7 cellular contexts compared by ENCODE assay signal in the genomic region with DNA sequence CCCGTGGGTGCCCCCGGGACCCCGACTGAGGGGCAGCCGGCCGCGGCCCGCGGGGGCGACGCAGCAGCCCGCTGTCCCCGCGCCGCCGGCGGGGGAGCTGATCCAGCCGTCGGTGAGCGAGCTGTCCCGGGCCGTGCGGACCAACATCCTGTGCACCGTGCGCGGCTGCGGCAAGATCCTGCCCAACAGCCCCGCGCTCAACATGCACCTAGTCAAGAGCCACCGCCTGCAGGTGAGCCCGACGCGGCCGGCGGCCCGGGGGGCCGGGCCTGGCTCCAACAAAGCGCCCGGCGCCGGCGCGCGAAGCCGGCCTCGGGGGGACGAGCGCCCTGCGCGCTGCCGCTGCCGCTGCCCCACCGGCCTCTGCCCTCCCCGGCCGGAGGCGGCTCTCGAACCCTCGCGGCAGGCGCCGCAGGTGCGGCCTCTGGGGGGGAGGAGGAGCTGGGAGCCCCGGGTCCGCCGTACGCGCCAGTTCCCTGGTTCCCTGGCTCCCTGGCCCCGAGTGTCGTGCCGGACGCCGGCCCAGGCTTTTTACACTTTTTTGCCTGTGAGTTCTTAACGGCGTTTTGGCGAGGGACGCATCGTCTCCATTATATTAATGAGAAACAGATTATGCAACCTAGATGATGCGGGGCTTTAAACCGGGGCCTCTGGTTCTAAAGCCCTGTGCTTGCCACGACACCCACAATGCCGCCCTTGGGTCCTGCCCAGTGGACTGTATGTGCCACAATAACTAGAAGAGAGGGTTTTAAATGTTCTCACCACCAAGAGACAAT. TPM values are rescaled to one million over a fixed set of nuclear protein-coding genes. Genes with fewer than 3 reads are reported as not detected.
DNase-seq lines count a peak whose midpoint lies in the region; ATAC-seq and TF ChIP-seq lines count a peak whose summit lies in the region.

No MANE protein-coding gene starts in this region.

- TF ChIP-seq CTCF in HFF-Myc (IDR thresholded peaks at IDR 0.05; ENCODE audit: low read depth, low read length, missing control alignments) = no peak
- no peak for TF ChIP-seq CTCF in foreskin keratinocyte (conservative IDR thresholded peaks at IDR 0.05)
- no peak for TF ChIP-seq CTCF in omental fat pad (IDR thresholded peaks at IDR 0.05)
- no peak for TF ChIP-seq CTCF in type B pancreatic cell (conservative IDR thresholded peaks at IDR 0.05)

- H3K4me3 Mint-ChIP-seq in activated T-helper 2 cell treated with anti-CD3 and anti-CD28 coated beads, Interferon-gamma antibody, Interleukin-2, Interleukin-4, amounts not matched to agents 10 μg/mL and 5 μg/mL and 100 μg/mL, durations not matched to agents 14 hours and 24 hours and 36 hours (ENCODE audit: low read depth) = peak overlapping the region; percentile 82
- peak overlapping the region; percentile 93 for H3K4me3 Mint-ChIP-seq in type B pancreatic cell

- no peaks in the 10 kb centered on the region for H3K27me3 ChIP-seq in foreskin keratinocyte

- DNase-seq in HFF-Myc (ENCODE audit: extremely low read depth, low read depth) = no peak
- DNase-seq in NCI-H1092 (lab: John Stamatoyannopoulos, UW) = peak; percentile 23
- peak; percentile 13 for DNase-seq in activated T-helper 2 cell treated with anti-CD3 and anti-CD28 coated beads, Interferon-gamma antibody, Interleukin-2, Interleukin-4, amounts not matched to agents 10 μg/mL and 5 μg/mL and 100 μg/mL, durations not matched to agents 14 hours and 24 hours and 36 hours (ENCODE audit: low spot score)
- peak in 1 of 2 donors; percentile 18 for DNase-seq in foreskin keratinocyte
- no peak for DNase-seq in omental fat pad (ENCODE audit: low spot score)
- DNase-seq in type B pancreatic cell (ENCODE audit: extremely low spot score, unreplicated experiment) = no peak

- ATAC-seq in GM18498 (IDR thresholded peaks at IDR 0.05; ENCODE audit: unreplicated experiment) = peak; percentile 62
- peak; percentile 73 for ATAC-seq in foreskin keratinocyte
- ATAC-seq in omental fat pad (ENCODE audit: low FRiP score) = peak; percentile 73

- no peaks in the 10 kb centered on the region for H3K9me3 Mint-ChIP-seq in activated T-helper 2 cell treated with anti-CD3 and anti-CD28 coated beads, Interferon-gamma antibody, Interleukin-2, Interleukin-4, amounts not matched to agents 10 μg/mL and 5 μg/mL and 100 μg/mL, durations not matched to agents 14 hours and 24 hours and 36 hours
- no peaks in the 10 kb centered on the region for H3K9me3 Mint-ChIP-seq in type B pancreatic cell

- peaks cover 18% of the 10 kb centered on the region for H3K4me1 Mint-ChIP-seq in activated T-helper 2 cell treated with anti-CD3 and anti-CD28 coated beads, Interferon-gamma antibody, Interleukin-2, Interleukin-4, amounts not matched to agents 10 μg/mL and 5 μg/mL and 100 μg/mL, durations not matched to agents 14 hours and 24 hours and 36 hours (ENCODE audit: low read depth)
- peaks cover 16% of the 10 kb centered on the region for H3K4me1 Mint-ChIP-seq in type B pancreatic cell (ENCODE audit: unreplicated experiment)

- peak overlapping the region; percentile 73 for H3K4me3 ChIP-seq in HFF-Myc (replicated peaks; ENCODE audit: low read depth, low read length)

- peak overlapping the region; percentile 43 for H3K27ac Mint-ChIP-seq in activated T-helper 2 cell treated with anti-CD3 and anti-CD28 coated beads, Interferon-gamma antibody, Interleukin-2, Interleukin-4, amounts not matched to agents 10 μg/mL and 5 μg/mL and 100 μg/mL, durations not matched to agents 14 hours and 24 hours and 36 hours
- H3K27ac Mint-ChIP-seq in type B pancreatic cell = peak overlapping the region; percentile 95

- H3K4me1 ChIP-seq in foreskin keratinocyte = no peaks in the 10 kb centered on the region

- H3K27me3 Mint-ChIP-seq in activated T-helper 2 cell treated with anti-CD3 and anti-CD28 coated beads, Interferon-gamma antibody, Interleukin-2, Interleukin-4, amounts not matched to agents 10 μg/mL and 5 μg/mL and 100 μg/mL, durations not matched to agents 14 hours and 24 hours and 36 hours (ENCODE audit: low read depth) = no peaks in the 10 kb centered on the region
- no peaks in the 10 kb centered on the region for H3K27me3 Mint-ChIP-seq in type B pancreatic cell

- H3K36me3 Mint-ChIP-seq in activated T-helper 2 cell treated with anti-CD3 and anti-CD28 coated beads, Interferon-gamma antibody, Interleukin-2, Interleukin-4, amounts not matched to agents 10 μg/mL and 5 μg/mL and 100 μg/mL, durations not matched to agents 14 hours and 24 hours and 36 hours (ENCODE audit: low read depth) = peaks cover 57% of the 10 kb centered on the region
- H3K36me3 Mint-ChIP-seq in type B pancreatic cell = peaks cover 24% of the 10 kb centered on the region

- H3K27ac ChIP-seq in foreskin keratinocyte = peak overlapping the region; percentile 30

- intact Hi-C loops in activated T-helper 2 cell treated with anti-CD3 and anti-CD28 coated beads, Interferon-gamma antibody, Interleukin-2, Interleukin-4, amounts not matched to agents 10 μg/mL and 5 μg/mL and 100 μg/mL, durations not matched to agents 14 hours and 24 hours and 36 hours (cut with micrococcal nuclease) = loop anchor here (1.0 to 5.0 kb wide), 5 partner anchors 29 to 701 kb away; a partner anchor contains a TSS

RNA-seq across cellular contexts. Expression of a gene that starts 0.5 kb away (rescaled TPM):
- total RNA-seq in activated T-helper 2 cell treated with anti-CD3 and anti-CD28 coated beads, Interferon-gamma antibody, Interleukin-2, Interleukin-4, amounts not matched to agents 10 μg/mL and 5 μg/mL and 100 μg/mL, durations not matched to agents 14 hours and 24 hours and 36 hours = 25.8 and 27.1 TPM in 2 replicates
- total RNA-seq in foreskin keratinocyte (30.0 and 32.5 TPM in 2 replicates), omental fat pad (10 to 100 TPM; 34.5 to 45.6 (median 37.5) TPM), type B pancreatic cell (ENCODE audit: low replicate concordance) (47.0 and 61.7 TPM in 2 replicates)
- polyA plus RNA-seq in foreskin keratinocyte = 14.3 and 15.9 TPM in 2 replicates

RNA-seq across cellular contexts. Expression of a gene that starts 29.1 kb away (rescaled TPM):
- 57.4 and 57.9 TPM in 2 replicates for total RNA-seq in activated T-helper 2 cell treated with anti-CD3 and anti-CD28 coated beads, Interferon-gamma antibody, Interleukin-2, Interleukin-4, amounts not matched to agents 10 μg/mL and 5 μg/mL and 100 μg/mL, durations not matched to agents 14 hours and 24 hours and 36 hours
- 44.8 and 49.2 TPM in 2 replicates for total RNA-seq in foreskin keratinocyte
- polyA plus RNA-seq in foreskin keratinocyte = 22.1 and 30.7 TPM in 2 replicates
- 10 to 100 TPM in 1 of 4 donors, 1 to 10 TPM in 3; 4.5 to 12.0 (median 8.4) TPM for total RNA-seq in omental fat pad
- total RNA-seq in type B pancreatic cell (ENCODE audit: low replicate concordance) = 19.4 and 31.0 TPM in 2 replicates

RNA-seq across cellular contexts. Expression of a gene that starts 29.5 kb away (rescaled TPM):
- total RNA-seq in activated T-helper 2 cell treated with anti-CD3 and anti-CD28 coated beads, Interferon-gamma antibody, Interleukin-2, Interleukin-4, amounts not matched to agents 10 μg/mL and 5 μg/mL and 100 μg/mL, durations not matched to agents 14 hours and 24 hours and 36 hours = 130 and 136 TPM in 2 replicates
- total RNA-seq in foreskin keratinocyte (59.6 and 73.0 TPM in 2 replicates), omental fat pad (10 to 100 TPM; 32.9 to 43.5 (median 34.0) TPM), type B pancreatic cell (ENCODE audit: low replicate concordance) (53.2 and 59.8 TPM in 2 replicates)
- 101 and 113 TPM in 2 replicates for polyA plus RNA-seq in foreskin keratinocyte

RNA-seq across cellular contexts. Expression of a gene that starts 40.9 kb away (rescaled TPM):
- total RNA-seq in activated T-helper 2 cell treated with anti-CD3 and anti-CD28 coated beads, Interferon-gamma antibody, Interleukin-2, Interleukin-4, amounts not matched to agents 10 μg/mL and 5 μg/mL and 100 μg/mL, durations not matched to agents 14 hours and 24 hours and 36 hours = 0.11 and 0.32 TPM in 2 replicates
- total RNA-seq in foreskin keratinocyte (0.24 and 0.25 TPM in 2 replicates), omental fat pad (1 to 10 TPM in 1 of 4 donors, not detected in 3; 1.2 TPM), type B pancreatic cell (ENCODE audit: low replicate concordance) (4.4 and 5.1 TPM in 2 replicates)
- 0.08 and 0.19 TPM in 2 replicates for polyA plus RNA-seq in foreskin keratinocyte

Comparison
In these comparisons a context has a peak if more than half of its experiments do, and no peak if none do; other contexts are left out.
1. DNase-seq: peak in NCI-H1092 (single experiment) and activated T-helper 2 cell treated with anti-CD3 and anti-CD28 coated beads, Interferon-gamma antibody, Interleukin-2, Interleukin-4, amounts not matched to agents 10 μg/mL and 5 μg/mL and 100 μg/mL, durations not matched to agents 14 hours and 24 hours and 36 hours (single experiment); none in HFF-Myc (single experiment), omental fat pad (single experiment) and type B pancreatic cell (single experiment).
2. Peak in every context shown above with its lines, with median percentiles within 50 percentile points of each other: ATAC-seq.